ENCODE assay signal across 2 cellular contexts in the genomic region with DNA sequence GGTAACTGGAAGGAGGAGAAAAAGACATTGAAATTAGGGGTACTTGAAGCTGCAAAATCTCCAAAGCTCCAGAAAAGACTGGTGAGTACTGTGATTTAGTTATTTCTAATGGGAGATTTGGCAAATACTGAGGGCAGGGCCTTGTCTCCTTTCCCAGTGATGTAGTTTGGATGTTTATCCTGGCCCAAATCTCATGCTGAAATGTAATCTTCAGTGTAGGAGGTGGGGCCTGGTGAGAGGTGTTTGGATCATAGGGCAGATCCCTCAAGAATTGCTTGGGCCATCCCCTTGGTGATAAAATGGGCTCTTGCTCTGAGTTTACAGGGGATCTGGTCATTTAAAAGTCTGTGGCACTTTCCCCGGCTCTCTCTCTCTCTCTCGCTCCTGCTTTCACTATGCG.
TF ChIP-seq lines count a peak whose summit lies in the region.

No MANE protein-coding gene starts in this region.

TF ChIP-seq in IMR-90, 13 proteins besides CTCF, POLR2A, EP300 and RAD21:
- TF ChIP-seq BHLHE40 (IDR thresholded peaks at IDR 0.05; ENCODE audit: low read depth, low read length) (no peak), NFE2L2 (IDR thresholded peaks at IDR 0.05; ENCODE audit: low read depth, low read length) (no peak), RFX5 (IDR thresholded peaks at IDR 0.05; ENCODE audit: low read depth, low read length) (no peak)
TF ChIP-seq in IMR-90: peak in this region for 0.

TF ChIP-seq in GM23338, 12 proteins besides CTCF, POLR2A, EP300 and RAD21:
- no peak for TF ChIP-seq NANOG (IDR thresholded peaks at IDR 0.05; ENCODE audit: borderline replicate concordance)
- TF ChIP-seq ZNF114 (CRISPR knock-in tag; IDR thresholded peaks at IDR 0.05) = no peak
- TF ChIP-seq ETS1 (IDR thresholded peaks at IDR 0.05) = no peak
- no peak for TF ChIP-seq JUNB (IDR thresholded peaks at IDR 0.05; ENCODE audit: unreplicated experiment)
- no peak for TF ChIP-seq REST (IDR thresholded peaks at IDR 0.05; ENCODE audit: unreplicated experiment)
- no peak for TF ChIP-seq STAT1 (IDR thresholded peaks at IDR 0.05; ENCODE audit: unreplicated experiment)
- TF ChIP-seq ZNF331 (CRISPR knock-in tag; IDR thresholded peaks at IDR 0.05; ENCODE audit: low read depth) = no peak
- TF ChIP-seq POLR2AphosphoS5 (IDR thresholded peaks at IDR 0.05; ENCODE audit: low read depth) = no peak
- no peak for TF ChIP-seq CREB1 (CRISPR knock-in tag; IDR thresholded peaks at IDR 0.05; ENCODE audit: low read depth)
- TF ChIP-seq, protein P1, sequence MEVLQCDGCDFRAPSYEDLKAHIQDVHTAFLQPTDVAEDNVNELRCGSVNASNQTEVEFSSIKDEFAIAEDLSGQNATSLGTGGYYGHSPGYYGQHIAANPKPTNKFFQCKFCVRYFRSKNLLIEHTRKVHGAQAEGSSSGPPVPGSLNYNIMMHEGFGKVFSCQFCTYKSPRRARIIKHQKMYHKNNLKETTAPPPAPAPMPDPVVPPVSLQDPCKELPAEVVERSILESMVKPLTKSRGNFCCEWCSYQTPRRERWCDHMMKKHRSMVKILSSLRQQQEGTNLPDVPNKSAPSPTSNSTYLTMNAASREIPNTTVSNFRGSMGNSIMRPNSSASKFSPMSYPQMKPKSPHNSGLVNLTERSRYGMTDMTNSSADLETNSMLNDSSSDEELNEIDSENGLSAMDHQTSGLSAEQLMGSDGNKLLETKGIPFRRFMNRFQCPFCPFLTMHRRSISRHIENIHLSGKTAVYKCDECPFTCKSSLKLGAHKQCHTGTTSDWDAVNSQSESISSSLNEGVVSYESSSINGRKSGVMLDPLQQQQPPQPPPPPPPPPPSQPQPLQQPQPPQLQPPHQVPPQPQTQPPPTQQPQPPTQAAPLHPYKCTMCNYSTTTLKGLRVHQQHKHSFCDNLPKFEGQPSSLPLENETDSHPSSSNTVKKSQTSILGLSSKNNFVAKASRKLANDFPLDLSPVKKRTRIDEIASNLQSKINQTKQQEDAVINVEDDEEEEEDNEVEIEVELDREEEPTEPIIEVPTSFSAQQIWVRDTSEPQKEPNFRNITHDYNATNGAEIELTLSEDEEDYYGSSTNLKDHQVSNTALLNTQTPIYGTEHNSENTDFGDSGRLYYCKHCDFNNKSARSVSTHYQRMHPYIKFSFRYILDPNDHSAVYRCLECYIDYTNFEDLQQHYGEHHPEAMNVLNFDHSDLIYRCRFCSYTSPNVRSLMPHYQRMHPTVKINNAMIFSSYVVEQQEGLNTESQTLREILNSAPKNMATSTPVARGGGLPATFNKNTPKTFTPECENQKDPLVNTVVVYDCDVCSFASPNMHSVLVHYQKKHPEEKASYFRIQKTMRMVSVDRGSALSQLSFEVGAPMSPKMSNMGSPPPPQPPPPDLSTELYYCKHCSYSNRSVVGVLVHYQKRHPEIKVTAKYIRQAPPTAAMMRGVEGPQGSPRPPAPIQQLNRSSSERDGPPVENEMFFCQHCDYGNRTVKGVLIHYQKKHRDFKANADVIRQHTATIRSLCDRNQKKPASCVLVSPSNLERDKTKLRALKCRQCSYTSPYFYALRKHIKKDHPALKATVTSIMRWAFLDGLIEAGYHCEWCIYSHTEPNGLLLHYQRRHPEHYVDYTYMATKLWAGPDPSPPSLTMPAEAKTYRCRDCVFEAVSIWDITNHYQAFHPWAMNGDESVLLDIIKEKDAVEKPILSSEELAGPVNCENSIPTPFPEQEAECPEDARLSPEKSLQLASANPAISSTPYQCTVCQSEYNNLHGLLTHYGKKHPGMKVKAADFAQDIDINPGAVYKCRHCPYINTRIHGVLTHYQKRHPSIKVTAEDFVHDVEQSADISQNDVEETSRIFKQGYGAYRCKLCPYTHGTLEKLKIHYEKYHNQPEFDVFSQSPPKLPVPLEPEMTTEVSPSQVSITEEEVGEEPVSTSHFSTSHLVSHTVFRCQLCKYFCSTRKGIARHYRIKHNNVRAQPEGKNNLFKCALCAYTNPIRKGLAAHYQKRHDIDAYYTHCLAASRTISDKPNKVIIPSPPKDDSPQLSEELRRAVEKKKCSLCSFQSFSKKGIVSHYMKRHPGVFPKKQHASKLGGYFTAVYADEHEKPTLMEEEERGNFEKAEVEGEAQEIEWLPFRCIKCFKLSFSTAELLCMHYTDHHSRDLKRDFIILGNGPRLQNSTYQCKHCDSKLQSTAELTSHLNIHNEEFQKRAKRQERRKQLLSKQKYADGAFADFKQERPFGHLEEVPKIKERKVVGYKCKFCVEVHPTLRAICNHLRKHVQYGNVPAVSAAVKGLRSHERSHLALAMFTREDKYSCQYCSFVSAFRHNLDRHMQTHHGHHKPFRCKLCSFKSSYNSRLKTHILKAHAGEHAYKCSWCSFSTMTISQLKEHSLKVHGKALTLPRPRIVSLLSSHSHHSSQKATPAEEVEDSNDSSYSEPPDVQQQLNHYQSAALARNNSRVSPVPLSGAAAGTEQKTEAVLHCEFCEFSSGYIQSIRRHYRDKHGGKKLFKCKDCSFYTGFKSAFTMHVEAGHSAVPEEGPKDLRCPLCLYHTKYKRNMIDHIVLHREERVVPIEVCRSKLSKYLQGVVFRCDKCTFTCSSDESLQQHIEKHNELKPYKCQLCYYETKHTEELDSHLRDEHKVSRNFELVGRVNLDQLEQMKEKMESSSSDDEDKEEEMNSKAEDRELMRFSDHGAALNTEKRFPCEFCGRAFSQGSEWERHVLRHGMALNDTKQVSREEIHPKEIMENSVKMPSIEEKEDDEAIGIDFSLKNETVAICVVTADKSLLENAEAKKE (CRISPR knock-in tag; IDR thresholded peaks at IDR 0.05) = no peak
- TF ChIP-seq EZH2phosphoT487 (IDR thresholded peaks at IDR 0.05; ENCODE audit: unreplicated experiment) = no peak
- no peak for TF ChIP-seq EZH2 (IDR thresholded peaks at IDR 0.05; ENCODE audit: low read depth, unreplicated experiment)
